In the genomic region with DNA sequence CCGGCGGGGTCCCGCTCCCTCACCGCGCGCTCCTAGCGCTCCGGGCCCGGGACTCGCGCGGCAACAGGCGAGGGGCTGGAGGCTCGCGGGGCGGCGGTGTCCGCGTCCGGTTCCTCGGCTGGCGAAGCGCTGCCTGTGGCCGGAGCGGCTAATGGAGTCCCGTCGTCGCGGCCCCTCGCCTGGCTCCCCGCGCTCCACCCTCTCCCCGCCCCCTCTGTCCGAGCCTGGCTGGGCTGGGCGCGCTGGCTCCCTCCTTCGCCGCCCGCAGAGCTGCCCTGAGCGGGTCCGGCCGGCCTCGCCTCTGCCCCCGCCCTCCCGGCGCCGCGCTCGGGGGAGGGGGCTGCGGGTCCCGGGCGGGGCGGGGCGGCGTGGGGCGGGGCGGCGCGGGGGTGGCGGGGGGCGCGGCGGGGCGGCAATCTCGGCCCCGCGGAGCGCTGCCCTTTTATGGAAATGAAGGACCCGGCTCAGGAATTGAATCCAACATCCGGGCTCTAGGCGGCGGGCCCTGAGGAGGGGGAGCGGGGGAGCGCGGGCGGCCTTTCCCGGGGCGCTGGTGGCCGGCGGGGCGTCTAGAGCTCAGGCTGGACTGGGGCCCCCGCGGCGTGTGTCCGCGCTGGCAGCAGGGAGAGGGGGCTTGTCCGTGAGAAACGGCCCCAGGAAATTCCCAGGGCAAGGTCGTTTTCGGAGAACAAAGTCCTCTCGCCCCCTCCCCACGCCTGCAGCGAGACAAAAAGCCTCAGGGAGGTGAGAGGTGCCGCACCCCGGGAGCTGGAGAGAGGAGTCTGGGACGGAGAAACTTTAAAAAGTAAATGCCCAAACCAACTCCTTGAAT, we compare ENCODE assay signal across 1 cellular context.
TF ChIP-seq lines count a peak whose summit lies in the region.

FERMT2 (minus strand) TSS at position 153 of the 832 bp plus-strand sequence. CDS start 482 bp downstream, outside the sequence.

TF ChIP-seq in HepG2, 621 proteins besides CTCF, POLR2A, EP300 and RAD21 (continued from another document and continues in another):
- TF ChIP-seq, protein P1, sequence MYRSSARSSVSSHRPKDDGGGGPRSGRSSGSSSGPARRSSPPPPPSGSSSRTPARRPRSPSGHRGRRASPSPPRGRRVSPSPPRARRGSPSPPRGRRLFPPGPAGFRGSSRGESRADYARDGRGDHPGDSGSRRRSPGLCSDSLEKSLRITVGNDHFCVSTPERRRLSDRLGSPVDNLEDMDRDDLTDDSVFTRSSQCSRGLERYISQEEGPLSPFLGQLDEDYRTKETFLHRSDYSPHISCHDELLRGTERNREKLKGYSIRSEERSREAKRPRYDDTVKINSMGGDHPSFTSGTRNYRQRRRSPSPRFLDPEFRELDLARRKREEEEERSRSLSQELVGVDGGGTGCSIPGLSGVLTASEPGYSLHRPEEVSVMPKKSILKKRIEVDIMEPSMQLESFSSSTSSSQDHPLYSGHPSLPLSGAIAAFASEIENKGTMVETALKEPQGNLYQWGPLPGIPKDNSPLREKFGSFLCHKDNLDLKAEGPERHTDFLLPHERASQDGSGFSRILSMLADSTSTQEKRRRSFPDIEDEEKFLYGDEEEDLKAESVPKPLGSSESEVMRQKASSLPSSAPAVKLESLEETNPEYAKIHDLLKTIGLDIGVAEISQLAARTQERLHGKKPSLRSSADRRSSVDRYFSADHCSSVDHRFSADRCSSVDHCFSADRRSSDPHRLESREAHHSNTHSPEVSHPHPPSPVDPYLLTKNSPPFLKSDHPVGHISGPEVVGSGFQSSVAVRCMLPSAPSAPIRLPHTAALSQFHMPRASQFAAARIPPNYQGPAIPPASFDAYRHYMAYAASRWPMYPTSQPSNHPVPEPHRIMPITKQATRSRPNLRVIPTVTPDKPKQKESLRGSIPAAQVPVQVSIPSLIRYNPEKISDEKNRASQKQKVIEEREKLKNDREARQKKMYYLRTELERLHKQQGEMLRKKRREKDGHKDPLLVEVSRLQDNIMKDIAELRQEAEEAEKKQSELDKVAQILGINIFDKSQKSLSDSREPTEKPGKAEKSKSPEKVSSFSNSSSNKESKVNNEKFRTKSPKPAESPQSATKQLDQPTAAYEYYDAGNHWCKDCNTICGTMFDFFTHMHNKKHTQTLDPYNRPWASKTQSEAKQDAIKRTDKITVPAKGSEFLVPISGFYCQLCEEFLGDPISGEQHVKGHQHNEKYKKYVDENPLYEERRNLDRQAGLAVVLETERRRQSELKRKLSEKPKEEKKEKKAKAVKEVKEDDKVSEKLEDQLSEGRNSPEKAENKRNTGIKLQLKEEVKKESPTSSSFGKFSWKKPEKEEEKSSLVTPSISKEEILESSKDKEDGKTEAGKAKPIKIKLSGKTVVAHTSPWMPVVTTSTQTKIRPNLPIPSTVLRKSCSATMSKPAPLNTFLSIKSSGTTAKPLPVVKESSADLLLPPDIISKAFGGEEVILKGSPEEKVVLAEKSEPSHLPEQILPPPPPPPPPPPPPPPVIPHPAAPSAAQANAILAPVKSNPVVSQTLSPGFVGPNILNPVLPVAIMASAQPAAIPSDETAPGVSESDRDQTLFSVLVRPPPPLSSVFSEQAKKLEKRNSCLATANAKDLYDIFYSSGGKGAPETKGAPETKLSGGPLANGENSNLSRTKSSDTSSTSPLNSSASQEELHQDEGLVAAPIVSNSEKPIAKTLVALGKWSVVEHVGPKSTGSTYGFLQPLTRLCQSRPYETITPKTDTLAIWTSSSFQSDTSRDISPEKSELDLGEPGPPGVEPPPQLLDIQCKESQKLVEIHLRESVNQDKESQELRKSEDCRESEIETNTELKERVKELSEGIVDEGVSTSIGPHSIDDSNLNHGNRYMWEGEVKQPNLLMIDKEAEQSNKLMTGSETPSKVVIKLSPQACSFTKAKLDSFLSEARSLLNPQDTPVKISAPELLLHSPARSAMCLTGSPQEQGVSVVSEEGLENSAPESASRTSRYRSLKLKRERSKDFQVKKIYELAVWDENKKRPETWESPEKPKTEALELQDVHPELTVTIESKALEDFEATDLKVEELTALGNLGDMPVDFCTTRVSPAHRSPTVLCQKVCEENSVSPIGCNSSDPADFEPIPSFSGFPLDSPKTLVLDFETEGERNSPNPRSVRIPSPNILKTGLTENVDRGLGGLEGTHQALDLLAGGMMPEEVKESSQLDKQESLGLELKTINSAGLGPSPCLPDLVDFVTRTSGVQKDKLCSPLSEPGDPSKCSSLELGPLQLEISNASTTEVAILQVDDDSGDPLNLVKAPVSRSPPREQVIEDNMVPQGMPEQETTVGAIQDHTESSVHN (CRISPR knock-in tag; IDR thresholded peaks at IDR 0.05) = no peak
- TF ChIP-seq THAP8 (CRISPR knock-in tag; IDR thresholded peaks at IDR 0.05; ENCODE audit: borderline replicate concordance) (no peak), PHF5A (CRISPR knock-in tag; IDR thresholded peaks at IDR 0.05; ENCODE audit: low read depth, unreplicated experiment) (no peak), NFYC (CRISPR knock-in tag; IDR thresholded peaks at IDR 0.05) (no peak), TMF1 (CRISPR knock-in tag; IDR thresholded peaks at IDR 0.05; ENCODE audit: low read depth) (no peak), ERF (CRISPR knock-in tag; IDR thresholded peaks at IDR 0.05) (no peak), GZF1 (CRISPR knock-in tag; IDR thresholded peaks at IDR 0.05) (no peak), ZNF710 (CRISPR knock-in tag; IDR thresholded peaks at IDR 0.05; ENCODE audit: borderline replicate concordance) (no peak), ZNF501 (CRISPR knock-in tag; IDR thresholded peaks at IDR 0.05) (no peak), ZNF761 (CRISPR knock-in tag; conservative IDR thresholded peaks at IDR 0.05) (peak; percentile 53; the same call in 1 of the 2 replicates), PPARG (CRISPR knock-in tag; conservative IDR thresholded peaks at IDR 0.05) (no peak), ZNF432 (CRISPR knock-in tag; IDR thresholded peaks at IDR 0.05; ENCODE audit: borderline replicate concordance) (no peak), ZNF558 (CRISPR knock-in tag; IDR thresholded peaks at IDR 0.05; ENCODE audit: borderline replicate concordance) (peak; percentile 75; the same call in 1 of the 2 replicates), ZNF570 (CRISPR knock-in tag; IDR thresholded peaks at IDR 0.05; ENCODE audit: borderline replicate concordance) (no peak), ARHGAP35 (CRISPR knock-in tag; IDR thresholded peaks at IDR 0.05; ENCODE audit: borderline replicate concordance) (no peak), NFRKB (IDR thresholded peaks at IDR 0.05) (no peak), CHD2 (IDR thresholded peaks at IDR 0.05; ENCODE audit: low read depth, low read length) (no peak), PRDM10 (CRISPR knock-in tag; IDR thresholded peaks at IDR 0.05; ENCODE audit: low read depth) (no peak), ZFP1 (CRISPR knock-in tag; IDR thresholded peaks at IDR 0.05) (no peak), RFX5 (IDR thresholded peaks at IDR 0.05; ENCODE audit: low read depth, low read length) (no peak), SAFB2 (CRISPR knock-in tag; IDR thresholded peaks at IDR 0.05; ENCODE audit: borderline replicate concordance, low read depth) (no peak), NR2C2 (CRISPR knock-in tag; IDR thresholded peaks at IDR 0.05; ENCODE audit: borderline replicate concordance) (0 out of 2 replicates have a peak, but pooled peaks have one; percentile 7), RFXAP (CRISPR knock-in tag; IDR thresholded peaks at IDR 0.05; ENCODE audit: borderline replicate concordance) (no peak; the same call in 1 of the 2 replicates), SMARCE1 (IDR thresholded peaks at IDR 0.05; ENCODE audit: borderline replicate concordance) (no peak), EEA1 (CRISPR knock-in tag; IDR thresholded peaks at IDR 0.05; ENCODE audit: borderline replicate concordance) (no peak)
- TF ChIP-seq, protein P2, sequence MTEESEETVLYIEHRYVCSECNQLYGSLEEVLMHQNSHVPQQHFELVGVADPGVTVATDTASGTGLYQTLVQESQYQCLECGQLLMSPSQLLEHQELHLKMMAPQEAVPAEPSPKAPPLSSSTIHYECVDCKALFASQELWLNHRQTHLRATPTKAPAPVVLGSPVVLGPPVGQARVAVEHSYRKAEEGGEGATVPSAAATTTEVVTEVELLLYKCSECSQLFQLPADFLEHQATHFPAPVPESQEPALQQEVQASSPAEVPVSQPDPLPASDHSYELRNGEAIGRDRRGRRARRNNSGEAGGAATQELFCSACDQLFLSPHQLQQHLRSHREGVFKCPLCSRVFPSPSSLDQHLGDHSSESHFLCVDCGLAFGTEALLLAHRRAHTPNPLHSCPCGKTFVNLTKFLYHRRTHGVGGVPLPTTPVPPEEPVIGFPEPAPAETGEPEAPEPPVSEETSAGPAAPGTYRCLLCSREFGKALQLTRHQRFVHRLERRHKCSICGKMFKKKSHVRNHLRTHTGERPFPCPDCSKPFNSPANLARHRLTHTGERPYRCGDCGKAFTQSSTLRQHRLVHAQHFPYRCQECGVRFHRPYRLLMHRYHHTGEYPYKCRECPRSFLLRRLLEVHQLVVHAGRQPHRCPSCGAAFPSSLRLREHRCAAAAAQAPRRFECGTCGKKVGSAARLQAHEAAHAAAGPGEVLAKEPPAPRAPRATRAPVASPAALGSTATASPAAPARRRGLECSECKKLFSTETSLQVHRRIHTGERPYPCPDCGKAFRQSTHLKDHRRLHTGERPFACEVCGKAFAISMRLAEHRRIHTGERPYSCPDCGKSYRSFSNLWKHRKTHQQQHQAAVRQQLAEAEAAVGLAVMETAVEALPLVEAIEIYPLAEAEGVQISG (CRISPR knock-in tag; IDR thresholded peaks at IDR 0.05) = peak; percentile 70; the same call in 1 of the 2 replicates
- TF ChIP-seq, protein P3, sequence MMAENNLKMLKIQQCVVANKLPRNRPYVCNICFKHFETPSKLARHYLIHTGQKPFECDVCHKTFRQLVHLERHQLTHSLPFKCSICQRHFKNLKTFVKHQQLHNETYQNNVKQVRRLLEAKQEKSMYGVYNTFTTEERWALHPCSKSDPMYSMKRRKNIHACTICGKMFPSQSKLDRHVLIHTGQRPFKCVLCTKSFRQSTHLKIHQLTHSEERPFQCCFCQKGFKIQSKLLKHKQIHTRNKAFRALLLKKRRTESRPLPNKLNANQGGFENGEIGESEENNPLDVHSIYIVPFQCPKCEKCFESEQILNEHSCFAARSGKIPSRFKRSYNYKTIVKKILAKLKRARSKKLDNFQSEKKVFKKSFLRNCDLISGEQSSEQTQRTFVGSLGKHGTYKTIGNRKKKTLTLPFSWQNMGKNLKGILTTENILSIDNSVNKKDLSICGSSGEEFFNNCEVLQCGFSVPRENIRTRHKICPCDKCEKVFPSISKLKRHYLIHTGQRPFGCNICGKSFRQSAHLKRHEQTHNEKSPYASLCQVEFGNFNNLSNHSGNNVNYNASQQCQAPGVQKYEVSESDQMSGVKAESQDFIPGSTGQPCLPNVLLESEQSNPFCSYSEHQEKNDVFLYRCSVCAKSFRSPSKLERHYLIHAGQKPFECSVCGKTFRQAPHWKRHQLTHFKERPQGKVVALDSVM (CRISPR knock-in tag; IDR thresholded peaks at IDR 0.05) = peak; percentile 54; the same call in 1 of the 2 replicates
